Comparison of ENCODE assay signal across 8 cellular contexts in genomic region chr9:71249729-71250317, GRCh38.
DNase-seq lines count a peak whose midpoint lies in the region; ATAC-seq, FAIRE-seq and TF ChIP-seq lines count a peak whose summit lies in the region.

No MANE protein-coding gene starts in this region.

- no peaks in the 10 kb centered on the region for H3K36me3 ChIP-seq in bronchial epithelial cell (ENCODE audit: control insufficient read depth, insufficient read depth, low read length)
- no peaks in the 10 kb centered on the region for H3K36me3 ChIP-seq in uterus

- no peak for FAIRE-seq in bronchial epithelial cell (lab: Jason Lieb, UNC)

- peak; percentile 97 for ATAC-seq in GM18868 (IDR thresholded peaks at IDR 0.05; ENCODE audit: unreplicated experiment)
- peak; percentile 95 for ATAC-seq in HG03103 (IDR thresholded peaks at IDR 0.05; ENCODE audit: low read depth, unreplicated experiment)

- no peaks in the 10 kb centered on the region for H3K4me1 ChIP-seq in uterus

- H3K27ac ChIP-seq in uterus: no peak overlapping the region

- H3K27me3 ChIP-seq in bronchial epithelial cell (ENCODE audit: control insufficient read depth, insufficient read depth, low read length) (no peaks in the 10 kb centered on the region), uterus (no peaks in the 10 kb centered on the region)

- intact Hi-C loops in uterus (cut with DNase I; ENCODE audit: low total_unique reads): no loop called here

- DNase-seq in Ammon's horn (ENCODE audit: low spot score) (peak; percentile 71), NCI-H748 treated with DMSO at 0.1 percent for 48 hours (lab: John Stamatoyannopoulos, UW) (peak; percentile 12), bronchial epithelial cell (ENCODE audit: low read depth) (peak; percentile 69), left kidney (ENCODE audit: low read depth, low spot score) (peak; percentile 88), uterus (no peak)
- DNase-seq in stimulated activated CD4-positive, alpha-beta T cell treated with anti-CD3 and anti-CD28 coated beads, Interleukin-4, amount 100 ng/mL, for 24 hours: no peak

- no peak for TF ChIP-seq POLR2A in uterus (IDR thresholded peaks at IDR 0.05)

- no peak overlapping the region for H3K4me3 ChIP-seq in bronchial epithelial cell (ENCODE audit: low read depth, low read length)
- no peak overlapping the region for H3K4me3 ChIP-seq in uterus

- H3K9me3 ChIP-seq in uterus: no peaks in the 10 kb centered on the region

- TF ChIP-seq CTCF in bronchial epithelial cell (IDR thresholded peaks at IDR 0.05; ENCODE audit: insufficient read depth, low read length, severe bottlenecking) (peak; percentile 66), uterus (IDR thresholded peaks at IDR 0.05) (peak; percentile 52 to 65 (median 58))

Comparison
In these comparisons a context has a peak if more than half of its experiments do, and no peak if none do; other contexts are left out.
1. DNase-seq: peak in Ammon's horn (single experiment), NCI-H748 treated with DMSO at 0.1 percent for 48 hours (single experiment), bronchial epithelial cell (single experiment) and left kidney (single experiment); none in uterus (0 of 2) and stimulated activated CD4-positive, alpha-beta T cell treated with anti-CD3 and anti-CD28 coated beads, Interleukin-4, amount 100 ng/mL, for 24 hours (single experiment).